22 cellular contexts compared by ENCODE assay signal in the genomic region with DNA sequence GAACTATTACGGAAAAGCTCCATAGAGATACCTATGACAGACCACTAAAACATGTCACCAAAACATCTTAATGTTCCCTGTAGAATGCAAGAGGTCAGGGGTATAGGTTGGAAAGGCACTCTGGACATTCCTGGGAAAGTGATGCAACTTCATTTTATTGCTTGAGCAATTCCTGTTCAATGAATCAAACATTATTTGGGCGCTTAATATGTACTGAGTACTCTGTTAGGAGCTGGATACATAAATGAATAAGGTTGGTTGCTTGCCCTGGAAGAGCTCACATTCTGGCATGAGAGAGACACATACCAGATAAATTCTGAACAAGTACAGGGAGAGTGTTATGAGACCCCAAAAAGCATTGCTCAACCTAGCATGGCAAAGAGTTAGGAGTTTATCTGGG.
"Had no signal": no experiment of that assay in that cellular context is flagged by ENCODE, and none has a peak within 500 bp of the region (broad histone marks: within the 10 kb centered on the region; RNA-seq: fewer than 3 reads in every experiment).

No MANE protein-coding gene starts in this region.

- H3K36me3 Mint-ChIP-seq: activated naive CD4-positive, alpha-beta T cell treated with anti-CD3 and anti-CD28 coated beads, Interleukin-2, amount 50 U/mL, for 24 hours; mesothelial cell of epicardium; neural progenitor cell had no signal

- H3K27me3 Mint-ChIP-seq: naive thymus-derived CD8-positive, alpha-beta T cell had no signal

- H3K27ac ChIP-seq: brain microvascular endothelial cell, heart right ventricle, neural progenitor cell had no signal

- H3K4me2 ChIP-seq: neural progenitor cell had no signal

- H3K9me3 Mint-ChIP-seq: activated naive CD4-positive, alpha-beta T cell treated with anti-CD3 and anti-CD28 coated beads, Interleukin-2, amount 50 U/mL, for 24 hours; neural progenitor cell had no signal

- H3K27me3 ChIP-seq: brain microvascular endothelial cell, heart right ventricle, neural progenitor cell had no signal

- H3K4me1 Mint-ChIP-seq: mesothelial cell of epicardium, neural progenitor cell had no signal

- H3K4me1 ChIP-seq: heart right ventricle, neural progenitor cell had no signal

- H3K27ac Mint-ChIP-seq: activated CD8-positive, alpha-beta T cell treated with anti-CD3 and anti-CD28 coated beads, Interleukin-2, amount 10 ng/mL, durations not matched to agents 7 days and 5 days; activated naive CD4-positive, alpha-beta T cell treated with anti-CD3 and anti-CD28 coated beads, Interleukin-2, amount 50 U/mL, for 24 hours; mesothelial cell of epicardium had no signal

- DNase-seq: activated CD4-positive, alpha-beta T cell treated with anti-CD3 and anti-CD28 coated beads for 1 hour; activated CD4-positive, alpha-beta T cell treated with anti-CD3 and anti-CD28 coated beads, Interleukin-2, amount 50 U/mL, for 1 hour; activated CD8-positive, alpha-beta T cell treated with anti-CD3 and anti-CD28 coated beads, Interleukin-2, amount 10 ng/mL, durations not matched to agents 7 days and 5 days; activated gamma-delta T cell treated with Interleukin-2 at 50 U/mL for 16 hours; activated T-cell treated with anti-CD3 and anti-CD28 coated beads, Interleukin-2, amount 50 U/mL, for 1 hour; anterior cingulate cortex; brain microvascular endothelial cell; central memory CD4-positive, alpha-beta T cell; dermis blood vessel endothelial cell; effector CD8-positive, alpha-beta T cell; heart right ventricle; islet precursor cell; naive thymus-derived CD8-positive, alpha-beta T cell; retina; stimulated activated CD4-positive, alpha-beta T cell treated with anti-CD3 and anti-CD28 coated beads, Interleukin-12 subunit alpha, Interleukin-12 subunit beta, amount 100 ng/mL, for 4 hours; stimulated activated CD4-positive, alpha-beta T cell treated with anti-CD3 and anti-CD28 coated beads, Interleukin-4, amount 100 ng/mL, for 4 hours; stimulated activated naive CD8-positive, alpha-beta T cell treated with anti-CD3 and anti-CD28 coated beads, Interleukin-15, Interleukin-2, amounts not matched to agents 100 U/mL and 50 U/mL, for 24 hours; T-helper 9 cell had no signal

- H3K36me3 ChIP-seq: brain microvascular endothelial cell, heart right ventricle, neural progenitor cell had no signal

- H3K4me3 ChIP-seq: heart right ventricle, lung, neural progenitor cell had no signal

- H3K9ac ChIP-seq: neural progenitor cell had no signal

- H3K9me3 ChIP-seq: heart right ventricle had no signal

- H3K4me3 Mint-ChIP-seq: activated CD8-positive, alpha-beta T cell treated with anti-CD3 and anti-CD28 coated beads, Interleukin-2, amount 10 ng/mL, durations not matched to agents 7 days and 5 days; activated naive CD4-positive, alpha-beta T cell treated with anti-CD3 and anti-CD28 coated beads, Interleukin-2, amount 50 U/mL, for 24 hours; mesothelial cell of epicardium; naive thymus-derived CD8-positive, alpha-beta T cell; neural progenitor cell had no signal

- H2AFZ ChIP-seq: neural progenitor cell had no signal
